In the genomic region with DNA sequence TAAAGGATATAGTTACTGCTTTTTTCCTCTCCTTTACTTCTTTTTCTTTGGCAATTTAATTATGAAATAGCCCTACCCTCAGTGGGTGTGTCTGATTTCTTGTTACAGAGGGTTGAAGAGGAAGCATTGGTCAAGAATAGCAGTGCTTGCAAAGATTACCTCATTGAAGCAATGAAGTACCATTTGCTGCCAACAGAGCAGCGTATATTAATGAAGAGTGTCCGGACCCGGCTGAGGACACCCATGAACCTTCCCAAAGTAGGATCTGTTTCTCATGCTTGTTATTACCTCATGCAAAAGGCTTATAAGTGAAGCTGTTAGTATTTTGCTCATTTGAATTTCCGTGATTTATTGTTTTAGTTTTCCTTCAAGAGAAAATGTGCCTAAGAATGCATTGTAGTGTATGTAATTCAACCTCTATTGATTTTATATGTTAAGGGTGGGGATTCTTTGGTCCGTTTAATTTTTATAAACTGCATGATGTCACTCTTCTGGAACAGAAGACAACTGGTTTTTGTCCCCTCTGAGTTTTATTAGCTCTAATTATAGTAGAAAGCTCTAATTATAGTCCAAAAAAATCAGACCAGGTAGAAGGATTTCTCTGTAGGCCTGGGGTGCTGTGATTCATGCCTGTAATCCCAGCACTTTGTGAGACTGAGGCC, we compare ENCODE assay signal across 21 cellular contexts. TPM values are rescaled to one million over a fixed set of nuclear protein-coding genes. Genes with fewer than 3 reads are reported as not detected.
DNase-seq lines count a peak whose midpoint lies in the region; TF ChIP-seq lines count a peak whose summit lies in the region.
"Had no signal": no experiment of that assay in that cellular context is flagged by ENCODE, and none has a peak within 500 bp of the region (broad histone marks: within the 10 kb centered on the region; RNA-seq: fewer than 3 reads in every experiment).

No MANE protein-coding gene starts in this region.

- DNase-seq in MCF 10A (ENCODE audit: unreplicated experiment) (no peak), breast epithelium (ENCODE audit: low spot score in 2 of 2) (no peak), HEK293T (ENCODE audit: extremely low spot score) (peak; percentile 11), SKM-1 (lab: John Stamatoyannopoulos, UW; ENCODE audit: unreplicated experiment) (peak; percentile 50), progenitor cell of endocrine pancreas (ENCODE audit: low spot score, unreplicated experiment) (no peak), COR-L47 (lab: John Stamatoyannopoulos, UW) (no peak), NCI-H2107 treated with DMSO at 0.1 percent for 48 hours (lab: John Stamatoyannopoulos, UW; ENCODE audit: unreplicated experiment) (no peak), COLO668 (lab: John Stamatoyannopoulos, UW; ENCODE audit: unreplicated experiment) (no peak)
- DNase-seq: activated CD4-positive, alpha-beta T cell treated with anti-CD3 and anti-CD28 coated beads for 1 hour; activated effector memory CD4-positive, alpha-beta T cell treated with anti-CD3 and anti-CD28 coated beads, Interleukin-2, amount 50 U/mL, for 16 hours; effector CD4-positive, alpha-beta T cell; H9; mammary epithelial cell; naive B cell; NCI-H1436; NCI-H446 treated with DMSO at 0.1 percent for 48 hours; pancreas; PC-3; stimulated activated CD4-positive, alpha-beta T cell treated with anti-CD3 and anti-CD28 coated beads, Interleukin-2, amount 100 ng/mL, for 48 hours; T-helper 9 cell had no signal

- H3K9me3 Mint-ChIP-seq in MCF 10A (ENCODE audit: unreplicated experiment) (no peaks in the 10 kb centered on the region), progenitor cell of endocrine pancreas (ENCODE audit: low read depth) (no peaks in the 10 kb centered on the region)
- H3K9me3 Mint-ChIP-seq: H9, naive B cell had no signal

- H3K27ac Mint-ChIP-seq in MCF 10A (ENCODE audit: low read depth, unreplicated experiment): peak overlapping the region; percentile 18
- peak overlapping the region; percentile 7 for H3K27ac Mint-ChIP-seq in progenitor cell of endocrine pancreas
- H3K27ac Mint-ChIP-seq: H9 had no signal

- H3K9me3 ChIP-seq in breast epithelium: no peaks in the 10 kb centered on the region
- H3K9me3 ChIP-seq: pancreas had no signal

- no peaks in the 10 kb centered on the region for H3K36me3 ChIP-seq in breast epithelium
- H3K36me3 ChIP-seq: pancreas had no signal

- TF ChIP-seq CTCF in MCF 10A (IDR thresholded peaks at IDR 0.05; ENCODE audit: unreplicated experiment): no peak
- TF ChIP-seq CTCF in breast epithelium (IDR thresholded peaks at IDR 0.05): no peak
- TF ChIP-seq CTCF in progenitor cell of endocrine pancreas (IDR thresholded peaks at IDR 0.05; ENCODE audit: unreplicated experiment): no peak

- H3K27me3 Mint-ChIP-seq in MCF 10A (ENCODE audit: insufficient read depth, unreplicated experiment): no peaks in the 10 kb centered on the region
- no peaks in the 10 kb centered on the region for H3K27me3 Mint-ChIP-seq in progenitor cell of endocrine pancreas
- H3K27me3 Mint-ChIP-seq: naive B cell had no signal

- CTCF ChIA-PET in MCF 10A (lab: Yijun Ruan, JAX) (interaction anchor here (0.8 kb wide), 2 partner anchors 35 to 168 kb away, joined by 3 to 5 read pairs; no protein-coding TSS in a partner anchor), HEK293T (lab: Yijun Ruan, JAX) (no interaction called here)

- no peaks in the 10 kb centered on the region for H3K27me3 ChIP-seq in breast epithelium
- H3K27me3 ChIP-seq: cardiac muscle cell, pancreas had no signal

- POLR2A ChIA-PET in MCF 10A (lab: Yijun Ruan, JAX) (interaction anchor here (0.8 to 3.2 kb wide), 5 partner anchors 10 to 187 kb away, joined by 3 to 9 read pairs (median 5); a partner anchor contains a TSS), HEK293T (lab: Yijun Ruan, JAX) (no interaction called here)

- H3K4me3 Mint-ChIP-seq in MCF 10A (ENCODE audit: unreplicated experiment) (no peak overlapping the region), progenitor cell of endocrine pancreas (ENCODE audit: low read depth) (no peak overlapping the region)
- H3K4me3 Mint-ChIP-seq: H9 had no signal

- BruUV-seq in MCF 10A (replicated peaks; lab: Mats Ljungman, UMichigan): no TSS peak

- H3K27ac ChIP-seq in breast epithelium: no peak overlapping the region
- H3K27ac ChIP-seq: cardiac muscle cell, pancreas had no signal

- H3K4me1 ChIP-seq in breast epithelium: no peaks in the 10 kb centered on the region

- H3K36me3 Mint-ChIP-seq in MCF 10A (ENCODE audit: insufficient read depth, unreplicated experiment) (peaks cover 46% of the 10 kb centered on the region), progenitor cell of endocrine pancreas (ENCODE audit: insufficient read depth) (peaks cover 10% of the 10 kb centered on the region)

- no peak for TF ChIP-seq POLR2A in breast epithelium (IDR thresholded peaks at IDR 0.05)

- H3K4me1 Mint-ChIP-seq in MCF 10A (ENCODE audit: insufficient read depth, unreplicated experiment): peaks cover 17% of the 10 kb centered on the region
- peaks cover 31% of the 10 kb centered on the region for H3K4me1 Mint-ChIP-seq in progenitor cell of endocrine pancreas (ENCODE audit: low read depth)

- intact Hi-C loops in MCF 10A (cut with micrococcal nuclease): no loop called here
- intact Hi-C loops in breast epithelium (cut with DNase I; ENCODE audit: low total_unique reads): no loop called here

- H3K4me3 ChIP-seq in breast epithelium: no peak overlapping the region
- H3K4me3 ChIP-seq: cardiac muscle cell, pancreas had no signal

TF ChIP-seq in HEK293T, 16 proteins besides CTCF, POLR2A, EP300 and RAD21:
- TF ChIP-seq CTBP1 (IDR thresholded peaks at IDR 0.05; ENCODE audit: borderline replicate concordance): no peak
- TF ChIP-seq LEF1 (IDR thresholded peaks at IDR 0.05; ENCODE audit: borderline replicate concordance): no peak
- TF ChIP-seq ARNT (IDR thresholded peaks at IDR 0.05): no peak
- TF ChIP-seq NFRKB (IDR thresholded peaks at IDR 0.05): no peak
- TF ChIP-seq BHLHE40 (IDR thresholded peaks at IDR 0.05; ENCODE audit: borderline replicate concordance): no peak
- no peak for TF ChIP-seq FOXA1 (IDR thresholded peaks at IDR 0.05)
- no peak for TF ChIP-seq FOXM1 (IDR thresholded peaks at IDR 0.05; ENCODE audit: borderline replicate concordance)
- TF ChIP-seq L3MBTL2 (conservative IDR thresholded peaks at IDR 0.05): no peak
- no peak for TF ChIP-seq ZNF384 (IDR thresholded peaks at IDR 0.05)
- no peak for TF ChIP-seq SP1 (IDR thresholded peaks at IDR 0.05)
- TF ChIP-seq ELF4 (IDR thresholded peaks at IDR 0.05): no peak
- no peak for TF ChIP-seq TARDBP (IDR thresholded peaks at IDR 0.05)
- no peak for TF ChIP-seq SUZ12 (IDR thresholded peaks at IDR 0.05)
- TF ChIP-seq, protein P1, sequence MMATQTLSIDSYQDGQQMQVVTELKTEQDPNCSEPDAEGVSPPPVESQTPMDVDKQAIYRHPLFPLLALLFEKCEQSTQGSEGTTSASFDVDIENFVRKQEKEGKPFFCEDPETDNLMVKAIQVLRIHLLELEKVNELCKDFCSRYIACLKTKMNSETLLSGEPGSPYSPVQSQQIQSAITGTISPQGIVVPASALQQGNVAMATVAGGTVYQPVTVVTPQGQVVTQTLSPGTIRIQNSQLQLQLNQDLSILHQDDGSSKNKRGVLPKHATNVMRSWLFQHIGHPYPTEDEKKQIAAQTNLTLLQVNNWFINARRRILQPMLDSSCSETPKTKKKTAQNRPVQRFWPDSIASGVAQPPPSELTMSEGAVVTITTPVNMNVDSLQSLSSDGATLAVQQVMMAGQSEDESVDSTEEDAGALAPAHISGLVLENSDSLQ (IDR thresholded peaks at IDR 0.05): no peak
- TF ChIP-seq HDGF (IDR thresholded peaks at IDR 0.05; ENCODE audit: borderline replicate concordance): no peak
- no peak for TF ChIP-seq FOXK2 (IDR thresholded peaks at IDR 0.05)

RNA-seq across cellular contexts. Expression of a gene that starts 27.9 kb away (rescaled TPM):
- total RNA-seq in MCF 10A (2022): 80.4 and 94.9 TPM in 2 replicates
- 10 to 100 TPM; 11.8 to 35.3 (median 24.6) TPM for total RNA-seq in breast epithelium
- total RNA-seq in progenitor cell of endocrine pancreas: 87.1 and 89.4 TPM in 2 replicates

Comparison
In these comparisons a context has a peak if more than half of its experiments do, and no peak if none do; other contexts are left out.
1. DNase-seq: peak in HEK293T (single experiment) and SKM-1 (single experiment); none in MCF 10A (single experiment), breast epithelium (0 of 2), progenitor cell of endocrine pancreas (single experiment), COR-L47 (single experiment), NCI-H2107 treated with DMSO at 0.1 percent for 48 hours (single experiment) and COLO668 (single experiment).